In genomic region chr12:108717243-108717642, GRCh38 we compare ENCODE assay signal across 1 cellular context.
TF ChIP-seq lines count a peak whose summit lies in the region.

No MANE protein-coding gene starts in this region.

TF ChIP-seq in GM23338, 12 proteins besides CTCF, POLR2A, EP300 and RAD21 (continued from another document):
- TF ChIP-seq ZNF114 (CRISPR knock-in tag; IDR thresholded peaks at IDR 0.05) (no peak), EZH2phosphoT487 (IDR thresholded peaks at IDR 0.05; ENCODE audit: unreplicated experiment) (no peak), REST (IDR thresholded peaks at IDR 0.05; ENCODE audit: unreplicated experiment) (no peak), STAT1 (IDR thresholded peaks at IDR 0.05; ENCODE audit: unreplicated experiment) (no peak), ZNF331 (CRISPR knock-in tag; IDR thresholded peaks at IDR 0.05; ENCODE audit: low read depth) (no peak), NANOG (IDR thresholded peaks at IDR 0.05; ENCODE audit: borderline replicate concordance) (no peak)
TF ChIP-seq in GM23338: peak in this region for 0.
